20 cellular contexts compared by ENCODE assay signal in genomic region chr5:173480896-173481295, GRCh38.
"Had no signal": no experiment of that assay in that cellular context is flagged by ENCODE, and none has a peak within 500 bp of the region (broad histone marks: within the 10 kb centered on the region; RNA-seq: fewer than 3 reads in every experiment).

No MANE protein-coding gene starts in this region.

- DNase-seq: activated B cell treated with CpG ODN at 0.5 μM for 24 hours; activated CD4-positive, alpha-beta T cell treated with anti-CD3 and anti-CD28 coated beads for 1 hour; activated CD4-positive, alpha-beta T cell treated with anti-CD3 and anti-CD28 coated beads, Interleukin-2, amount 10 ng/mL, durations not matched to agents 24 days and 14 days; activated CD4-positive, alpha-beta T cell treated with anti-CD3 and anti-CD28 coated beads, Interleukin-2, amount 50 U/mL, for 48 hours; activated CD8-positive, alpha-beta memory T cell treated with anti-CD3 and anti-CD28 coated beads, Interleukin-2, amount 10 ng/mL, durations not matched to agents 7 days and 5 days; activated effector memory CD4-positive, alpha-beta T cell treated with Interleukin-2 at 50 U/mL for 16 hours; activated naive CD4-positive, alpha-beta T cell; activated T-cell treated with anti-CD3 and anti-CD28 coated beads, Interleukin-2, amount 50 U/mL, for 24 hours; aorta; Karpas-422; NCI-H1105 treated with DMSO at 0.1 percent for 48 hours; NCI-H1436 treated with DMSO at 0.1 percent for 48 hours; NCI-H187; NCI-H2081; NCI-H510A treated with DMSO at 0.1 percent for 48 hours; NCI-H69; NK-92 treated with Interleukin-12 subunit alpha and Interleukin-12 subunit beta, amount 100 ng/mL, for 24 hours; OCI-M1; Peyer's patch; SHP77 treated with DMSO at 0.1 percent for 48 hours had no signal

- H3K36me3 ChIP-seq: Peyer's patch had no signal

- H3K9me3 ChIP-seq: Peyer's patch had no signal

- H3K4me1 ChIP-seq: Peyer's patch had no signal

- ATAC-seq: activated CD8-positive, alpha-beta memory T cell treated with anti-CD3 and anti-CD28 coated beads, Interleukin-2, amount 10 ng/mL, durations not matched to agents 7 days and 5 days had no signal

- H3K27ac ChIP-seq: Peyer's patch had no signal

- H3K4me3 ChIP-seq: Peyer's patch had no signal

- H3K27me3 ChIP-seq: Peyer's patch had no signal
